ENCODE assay signal across 14 cellular contexts in genomic region chr11:19576054-19576453, GRCh38.
"Had no signal": no experiment of that assay in that cellular context is flagged by ENCODE, and none has a peak within 500 bp of the region (broad histone marks: within the 10 kb centered on the region; RNA-seq: fewer than 3 reads in every experiment).

No MANE protein-coding gene starts in this region.

- DNase-seq: activated CD4-positive, alpha-beta memory T cell treated with anti-CD3 and anti-CD28 coated beads for 36 hours; activated CD4-positive, alpha-beta T cell treated with anti-CD3 and anti-CD28 coated beads for 1 hour; activated gamma-delta T cell treated with Interleukin-2 at 50 U/mL for 16 hours; activated T-cell treated with anti-CD3 and anti-CD28 coated beads, Interleukin-2, amount 50 U/mL, for 48 hours; central memory CD4-positive, alpha-beta T cell; effector memory CD4-positive, alpha-beta T cell; glutamatergic neuron; immature natural killer cell; left colon; mesendoderm; stimulated activated CD4-positive, alpha-beta T cell treated with anti-CD3 and anti-CD28 coated beads, Interleukin-4, amount 100 ng/mL, for 1 hour; stimulated activated CD8-positive, alpha-beta memory T cell treated with anti-CD3 and anti-CD28 coated beads, Interleukin-4, amount 100 ng/mL, for 48 hours; stimulated activated naive CD8-positive, alpha-beta T cell treated with anti-CD3 and anti-CD28 coated beads, Interleukin-15, Interleukin-2, amounts not matched to agents 100 U/mL and 50 U/mL, for 24 hours; SW 1271 had no signal

- ATAC-seq: left colon; stimulated activated naive CD8-positive, alpha-beta T cell treated with anti-CD3 and anti-CD28 coated beads, Interleukin-15, Interleukin-2, amounts not matched to agents 100 U/mL and 50 U/mL, for 24 hours had no signal
